ENCODE assay signal across 17 cellular contexts in the genomic region with DNA sequence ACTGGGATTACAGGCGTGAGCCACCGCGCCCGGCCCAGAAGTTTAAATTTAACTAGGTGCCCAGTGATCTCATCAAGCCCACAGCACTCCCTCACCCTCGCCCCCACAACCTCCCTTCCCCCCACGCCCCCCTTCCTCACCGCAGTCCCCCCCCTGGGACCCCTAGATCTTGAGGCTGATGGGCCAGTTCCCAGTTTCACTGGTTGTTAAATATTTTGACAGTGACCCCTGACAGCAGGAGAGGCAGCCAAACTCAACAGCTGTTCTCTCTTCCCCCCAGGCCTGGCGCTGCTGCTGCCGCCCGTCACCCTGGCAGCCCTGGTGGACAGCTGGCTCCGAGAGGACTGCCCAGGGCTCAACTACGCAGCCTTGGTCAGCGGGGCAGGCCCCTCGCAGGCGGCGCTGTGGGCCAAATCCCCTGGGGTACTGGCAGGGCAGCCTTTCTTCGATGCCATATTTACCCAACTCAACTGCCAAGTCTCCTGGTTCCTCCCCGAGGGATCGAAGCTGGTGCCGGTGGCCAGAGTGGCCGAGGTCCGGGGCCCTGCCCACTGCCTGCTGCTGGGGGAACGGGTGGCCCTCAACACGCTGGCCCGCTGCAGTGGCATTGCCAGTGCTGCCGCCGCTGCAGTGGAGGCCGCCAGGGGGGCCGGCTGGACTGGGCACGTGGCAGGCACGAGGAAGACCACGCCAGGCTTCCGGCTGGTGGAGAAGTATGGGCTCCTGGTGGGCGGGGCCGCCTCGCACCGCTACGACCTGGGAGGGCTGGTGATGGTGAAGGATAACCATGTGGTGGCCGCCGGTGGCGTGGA. TPM values are rescaled to one million over a fixed set of nuclear protein-coding genes. Genes with fewer than 3 reads are reported as not detected.
DNase-seq lines count a peak whose midpoint lies in the region; ATAC-seq and TF ChIP-seq lines count a peak whose summit lies in the region.
"Had no signal": no experiment of that assay in that cellular context is flagged by ENCODE, and none has a peak within 500 bp of the region (broad histone marks: within the 10 kb centered on the region; RNA-seq: fewer than 3 reads in every experiment).

No MANE protein-coding gene starts in this region.

- H3K79me2 ChIP-seq in neural progenitor cell (ENCODE audit: low read depth) (peaks cover 43% of the 10 kb centered on the region), hepatocyte (peaks cover 47% of the 10 kb centered on the region)

- H3K4me1 Mint-ChIP-seq in neural progenitor cell: peaks cover 6% of the 10 kb centered on the region
- H3K4me1 Mint-ChIP-seq in effector memory CD8-positive, alpha-beta T cell (ENCODE audit: low read depth in 2 of 2): peaks cover 5 to 9% of the 10 kb centered on the region in 2 donors

- H3K27ac ChIP-seq in left lung: no peak overlapping the region
- no peak overlapping the region for H3K27ac ChIP-seq in neural progenitor cell
- H3K27ac ChIP-seq in hepatocyte: no peak overlapping the region
- H3K27ac ChIP-seq: cardiac muscle cell, gastroesophageal sphincter had no signal

- peak; percentile 8 for ATAC-seq in left lung
- ATAC-seq in effector memory CD8-positive, alpha-beta T cell (replicated peaks): no peak
- ATAC-seq: gastroesophageal sphincter had no signal

- H3K36me3 ChIP-seq in NT2/D1 (ENCODE audit: insufficient read depth, insufficient read length, low read length) (peaks cover 53% of the 10 kb centered on the region), left lung (no peaks in the 10 kb centered on the region), skeletal muscle satellite cell (ENCODE audit: insufficient read depth, low read length) (no peaks in the 10 kb centered on the region), neural progenitor cell (no peaks in the 10 kb centered on the region), hepatocyte (replicated peaks; ENCODE audit: insufficient read depth, low read depth) (no peaks in the 10 kb centered on the region)
- H3K36me3 ChIP-seq: cardiac muscle cell, gastroesophageal sphincter had no signal

- WGBS in hepatocyte (ENCODE audit: low lambda C conversion rate, missing lambda C conversion rate): 93% methylated on average over 23 of the region's 41 CpGs

- H3K27me3 ChIP-seq in NT2/D1 (ENCODE audit: insufficient read depth, insufficient read length) (no peaks in the 10 kb centered on the region), left lung (no peaks in the 10 kb centered on the region), skeletal muscle satellite cell (ENCODE audit: control insufficient read depth, insufficient read depth, low read length) (peaks cover 3% of the 10 kb centered on the region), neural progenitor cell (no peaks in the 10 kb centered on the region), hepatocyte (no peaks in the 10 kb centered on the region)
- H3K27me3 ChIP-seq: cardiac muscle cell, gastroesophageal sphincter had no signal

- H3K9me3 Mint-ChIP-seq in neural progenitor cell: peaks cover 29% of the 10 kb centered on the region
- no peaks in the 10 kb centered on the region for H3K9me3 Mint-ChIP-seq in effector memory CD8-positive, alpha-beta T cell
- H3K9me3 Mint-ChIP-seq: activated CD4-positive, alpha-beta memory T cell treated with anti-CD3 and anti-CD28 coated beads, Interleukin-2, amount 10 ng/mL, durations not matched to agents 7 days and 5 days; natural killer cell treated with Interleukin-12 subunit alpha and Interleukin-12 subunit beta and Interleukin-15 and Interleukin-18, amount 100 ng/mL, for 72 hours had no signal

- peaks cover 5% of the 10 kb centered on the region for H4K20me1 ChIP-seq in neural progenitor cell (ENCODE audit: low read depth)
- peaks cover 46% of the 10 kb centered on the region for H4K20me1 ChIP-seq in hepatocyte (ENCODE audit: insufficient read depth, poor library complexity, severe bottlenecking)

- peaks cover 21% of the 10 kb centered on the region for H3K36me3 Mint-ChIP-seq in neural progenitor cell
- peaks cover 12% of the 10 kb centered on the region for H3K36me3 Mint-ChIP-seq in effector memory CD8-positive, alpha-beta T cell (ENCODE audit: insufficient read depth)
- H3K36me3 Mint-ChIP-seq: natural killer cell treated with Interleukin-12 subunit alpha and Interleukin-12 subunit beta and Interleukin-15 and Interleukin-18, amount 100 ng/mL, for 72 hours had no signal

- H3K27ac Mint-ChIP-seq in neural progenitor cell: no peak overlapping the region
- no peak overlapping the region for H3K27ac Mint-ChIP-seq in effector memory CD8-positive, alpha-beta T cell
- H3K27ac Mint-ChIP-seq: activated CD4-positive, alpha-beta memory T cell treated with anti-CD3 and anti-CD28 coated beads, Interleukin-2, amount 10 ng/mL, durations not matched to agents 7 days and 5 days; B cell; natural killer cell treated with Interleukin-12 subunit alpha and Interleukin-12 subunit beta and Interleukin-15 and Interleukin-18, amount 100 ng/mL, for 72 hours had no signal

- peak overlapping the region; percentile 54 for H3K4me2 ChIP-seq in skeletal muscle satellite cell (ENCODE audit: low read length)
- H3K4me2 ChIP-seq in neural progenitor cell: no peak overlapping the region
- H3K4me2 ChIP-seq in hepatocyte: no peak overlapping the region

- H3K4me3 Mint-ChIP-seq in neural progenitor cell: no peak overlapping the region
- no peak overlapping the region for H3K4me3 Mint-ChIP-seq in effector memory CD8-positive, alpha-beta T cell
- H3K4me3 Mint-ChIP-seq: activated CD4-positive, alpha-beta memory T cell treated with anti-CD3 and anti-CD28 coated beads, Interleukin-2, amount 10 ng/mL, durations not matched to agents 7 days and 5 days; B cell; natural killer cell treated with Interleukin-12 subunit alpha and Interleukin-12 subunit beta and Interleukin-15 and Interleukin-18, amount 100 ng/mL, for 72 hours had no signal

- peaks cover 16% of the 10 kb centered on the region for H3F3A ChIP-seq in neural progenitor cell (ENCODE audit: low read depth)

- TF ChIP-seq CTCF in GM12865 (IDR thresholded peaks at IDR 0.05; ENCODE audit: insufficient read depth, low read depth, low read length, missing control alignments): no peak
- no peak for TF ChIP-seq CTCF in left lung (IDR thresholded peaks at IDR 0.05)
- TF ChIP-seq CTCF in neural progenitor cell (IDR thresholded peaks at IDR 0.05): no peak
- TF ChIP-seq CTCF in hepatocyte (IDR thresholded peaks at IDR 0.05; ENCODE audit: poor library complexity): no peak

- H3K9me3 ChIP-seq in NT2/D1 (ENCODE audit: insufficient read depth, low read length) (no peaks in the 10 kb centered on the region; the same call in 1 of the 2 replicates), left lung (no peaks in the 10 kb centered on the region), skeletal muscle satellite cell (replicated peaks; ENCODE audit: low read length) (no peaks in the 10 kb centered on the region), neural progenitor cell (ENCODE audit: low read depth) (no peaks in the 10 kb centered on the region), hepatocyte (ENCODE audit: low read depth) (no peaks in the 10 kb centered on the region)
- H3K9me3 ChIP-seq: gastroesophageal sphincter had no signal

- peaks cover 14% of the 10 kb centered on the region for H3K27me3 Mint-ChIP-seq in neural progenitor cell (ENCODE audit: insufficient read depth, low read depth)
- H3K27me3 Mint-ChIP-seq in effector memory CD8-positive, alpha-beta T cell: no peaks in the 10 kb centered on the region
- H3K27me3 Mint-ChIP-seq: activated CD4-positive, alpha-beta memory T cell treated with anti-CD3 and anti-CD28 coated beads, Interleukin-2, amount 10 ng/mL, durations not matched to agents 7 days and 5 days; B cell; natural killer cell treated with Interleukin-12 subunit alpha and Interleukin-12 subunit beta and Interleukin-15 and Interleukin-18, amount 100 ng/mL, for 72 hours had no signal

- H3K4me1 ChIP-seq in NT2/D1 (ENCODE audit: insufficient read depth, insufficient read length) (peaks cover 12% of the 10 kb centered on the region), left lung (peaks cover 0 to 6% of the 10 kb centered on the region in 2 donors), skeletal muscle satellite cell (ENCODE audit: control insufficient read depth, insufficient read depth, low read length) (peaks cover 9% of the 10 kb centered on the region), neural progenitor cell (no peaks in the 10 kb centered on the region), hepatocyte (ENCODE audit: insufficient read depth) (no peaks in the 10 kb centered on the region)
- H3K4me1 ChIP-seq: gastroesophageal sphincter had no signal

- H3K9me2 ChIP-seq in hepatocyte (replicated peaks; ENCODE audit: insufficient read depth): no peaks in the 10 kb centered on the region

- H3K9ac ChIP-seq in NT2/D1 (ENCODE audit: insufficient read length, low read depth): peak overlapping the region; percentile 32
- no peak overlapping the region for H3K9ac ChIP-seq in skeletal muscle satellite cell (ENCODE audit: low read depth, low read length)
- H3K9ac ChIP-seq in neural progenitor cell: no peak overlapping the region

- intact Hi-C loops in left lung (cut with DNase I): no loop called here

- DNase-seq in GM12865 (ENCODE audit: low read depth) (peak; percentile 40), NT2/D1 (ENCODE audit: low read depth, low spot score) (no peak), left lung (no peak), neural progenitor cell (ENCODE audit: low spot score) (no peak), hepatocyte (ENCODE audit: low spot score) (no peak), HUDEP-2 (lab: John Stamatoyannopoulos, UW; ENCODE audit: unreplicated experiment in 76 of 76) (no peak)
- DNase-seq in effector memory CD8-positive, alpha-beta T cell: no peak
- DNase-seq: activated CD4-positive, alpha-beta memory T cell treated with anti-CD3 and anti-CD28 coated beads, Interleukin-2, amount 10 ng/mL, durations not matched to agents 7 days and 5 days; DMS153; NCI-H2081 treated with DMSO at 0.1 percent for 48 hours; RPMI8226 had no signal

- H2AFZ ChIP-seq in neural progenitor cell (replicated peaks) (no peak overlapping the region), hepatocyte (no peak overlapping the region)

- no peak overlapping the region for H3K4me3 ChIP-seq in GM12865 (ENCODE audit: low read depth, low read length)
- H3K4me3 ChIP-seq in NT2/D1 (ENCODE audit: insufficient read length, low read depth): no peak overlapping the region
- H3K4me3 ChIP-seq in left lung: no peak overlapping the region
- no peak overlapping the region for H3K4me3 ChIP-seq in skeletal muscle satellite cell (ENCODE audit: low read length)
- H3K4me3 ChIP-seq in neural progenitor cell: no peak overlapping the region
- no peak overlapping the region for H3K4me3 ChIP-seq in hepatocyte
- H3K4me3 ChIP-seq: cardiac muscle cell, gastroesophageal sphincter, lung had no signal

RNA-seq across cellular contexts. Expression of a gene that starts 15.6 kb away (rescaled TPM):
- total RNA-seq in left lung (10 to 100 TPM; 21.9 to 27.1 TPM), neural progenitor cell (ENCODE audit: low replicate concordance) (49.6 and 112 TPM in 2 replicates), hepatocyte (217 and 222 TPM in 2 replicates)
- total RNA-seq in skeletal muscle satellite cell (2012; rRNA removed): 5.2 and 17.5 TPM in 2 replicates
- polyA plus RNA-seq in hepatocyte: 340 and 371 TPM in 2 replicates

RNA-seq across cellular contexts. Expression of a gene that starts 31.5 kb away (rescaled TPM):
- total RNA-seq in left lung (10 to 100 TPM; 27.7 to 29.1 TPM), neural progenitor cell (ENCODE audit: low replicate concordance) (0.02 and 0.25 TPM in 2 replicates), hepatocyte (0.03 and 0.08 TPM in 2 replicates)
- not detected in 2 replicates for total RNA-seq in skeletal muscle satellite cell (2012; rRNA removed)
- polyA plus RNA-seq in hepatocyte: 0.05 and 0.57 TPM in 2 replicates

RNA-seq across cellular contexts. Expression of a gene that starts 51.2 kb away (rescaled TPM):
- total RNA-seq in left lung (10 to 100 TPM in 1 of 2 donors, 1 to 10 TPM in 1; 3.3 to 13.6 TPM), neural progenitor cell (ENCODE audit: low replicate concordance) (not detected in 2 replicates), hepatocyte (0.10 TPM in 1 of 2 replicates, not detected in the other)
- not detected in 2 replicates for total RNA-seq in skeletal muscle satellite cell (2012; rRNA removed)
- polyA plus RNA-seq in hepatocyte: 0.16 and 0.52 TPM in 2 replicates
- total RNA-seq: cardiac muscle cell had no signal
- polyA plus RNA-seq: cardiac muscle cell had no signal

Comparison
In these comparisons a context has a peak if more than half of its experiments do, and no peak if none do; other contexts are left out.
1. RNA of a gene that starts 31.5 kb away (total RNA-seq): 27.7 to 29.1 TPM in left lung; 0.03 to 0.08 TPM in hepatocyte and 0.02 to 0.25 TPM in neural progenitor cell; every median in the first group is over 10 times any median in the second.